In the genomic region with DNA sequence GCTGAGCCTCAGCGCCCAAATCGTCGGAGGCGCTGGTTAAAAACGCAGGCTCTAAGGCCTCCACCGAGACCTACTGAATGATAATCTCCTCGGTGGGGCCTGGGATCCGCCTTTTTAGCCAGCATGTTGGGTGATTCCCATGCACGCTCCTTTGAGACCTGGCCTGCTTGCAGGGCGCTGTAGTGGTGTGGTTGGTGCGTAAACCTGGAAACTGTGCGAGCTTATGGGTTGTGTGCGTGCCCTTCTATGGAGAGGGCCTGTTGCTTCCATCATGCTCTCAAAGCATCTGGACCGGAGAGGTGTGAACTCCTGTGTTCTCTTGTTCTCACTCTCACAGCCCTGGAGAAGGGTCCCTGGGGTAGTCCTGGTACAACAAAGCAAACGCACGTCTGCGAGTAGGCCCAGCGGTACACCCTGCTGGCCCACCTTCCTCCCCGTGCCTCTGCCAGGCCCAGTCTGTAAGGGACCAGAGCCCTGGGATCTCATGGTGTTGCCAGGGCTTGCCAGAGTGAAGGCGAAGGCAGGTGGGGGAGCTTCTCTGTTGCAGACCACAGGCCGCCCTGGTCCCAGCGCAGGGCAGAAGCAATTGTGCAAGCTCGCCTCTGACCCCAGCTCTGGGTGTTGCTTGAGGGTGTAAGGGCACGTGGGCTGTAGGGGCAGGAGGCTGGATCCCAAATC, we compare ENCODE assay signal across 9 cellular contexts. TPM values are rescaled to one million over a fixed set of nuclear protein-coding genes. Genes with fewer than 3 reads are reported as not detected.
DNase-seq lines count a peak whose midpoint lies in the region; ATAC-seq and TF ChIP-seq lines count a peak whose summit lies in the region.
"Had no signal": no experiment of that assay in that cellular context is flagged by ENCODE, and none has a peak within 500 bp of the region (broad histone marks: within the 10 kb centered on the region; RNA-seq: fewer than 3 reads in every experiment).

No MANE protein-coding gene starts in this region.

- H3K36me3 ChIP-seq in SK-N-MC (ENCODE audit: insufficient read depth, low read length) = no peaks in the 10 kb centered on the region

- ATAC-seq in sciatic nerve (peak; percentile 15), GM18907 (IDR thresholded peaks at IDR 0.05; ENCODE audit: unreplicated experiment) (no peak), GM19395 (IDR thresholded peaks at IDR 0.05; ENCODE audit: unreplicated experiment) (no peak)

- H3K9me3 ChIP-seq in SK-N-MC (ENCODE audit: low read depth, low read length) = no peaks in the 10 kb centered on the region

- intact Hi-C loops in sciatic nerve (cut with DNase I) = no loop called here

- no peak overlapping the region for H3K9ac ChIP-seq in SK-N-MC (ENCODE audit: insufficient read length)

- no peak overlapping the region for H3K27ac ChIP-seq in SK-N-MC

- H3K4me3 ChIP-seq in GM08714 (ENCODE audit: low read length) (peak overlapping the region; percentile 48; the same call in 1 of the 2 replicates), SK-N-MC (peak overlapping the region; percentile 49; the same call in 1 of the 2 replicates), fibroblast of villous mesenchyme (ENCODE audit: low read depth, low read length) (peak overlapping the region; percentile 44)

- no peak for DNase-seq in SK-N-MC (ENCODE audit: low read depth, low spot score)
- DNase-seq in fibroblast of villous mesenchyme (ENCODE audit: low read depth) = no peak
- no peak for DNase-seq in sciatic nerve (ENCODE audit: low spot score)
- no peak for DNase-seq in iPS-NIHi7 (ENCODE audit: extremely low spot score)
- DNase-seq in Kasumi-1 (lab: John Stamatoyannopoulos, UW) = no peak
- DNase-seq: KBM-7 had no signal

- TF ChIP-seq CTCF in fibroblast of villous mesenchyme (IDR thresholded peaks at IDR 0.05; ENCODE audit: insufficient read depth, low read depth, low read length) = no peak

RNA-seq across cellular contexts. Expression of a gene that starts 0.8 kb away (rescaled TPM):
- total RNA-seq in fibroblast of villous mesenchyme = 0.32 and 2.6 TPM in 2 replicates
- total RNA-seq in sciatic nerve = 7.0 TPM
